ENCODE assay signal across 31 cellular contexts in genomic region chr6:25375125-25375524, GRCh38.
"Had no signal": no experiment of that assay in that cellular context is flagged by ENCODE, and none has a peak within 500 bp of the region (broad histone marks: within the 10 kb centered on the region; RNA-seq: fewer than 3 reads in every experiment).

No MANE protein-coding gene starts in this region.

- ATAC-seq: Panc1, Right ventricle myocardium inferior, SK-N-SH treated with all-trans-retinoic acid at 6 μM for 48 hours, T-cell had no signal

- H3K36me3 ChIP-seq: MG63, SJCRH30 had no signal

- H3K9me3 ChIP-seq: MG63, SJCRH30 had no signal

- H3K4me1 ChIP-seq: SJCRH30 had no signal

- H3K4me3 ChIP-seq: MG63, PC-9, SJCRH30, SK-N-MC had no signal

- DNase-seq: Kasumi-1, KG1, MG63, MV-4-11, NCI-H1092, NCI-H1105, NCI-H1417 treated with DMSO at 0.1 percent for 48 hours, NCI-H1436 treated with DMSO at 0.1 percent for 48 hours, NCI-H1694 treated with DMSO at 0.1 percent for 48 hours, NCI-H187 treated with DMSO at 0.1 percent for 48 hours, NCI-H2029, NCI-H2081, NCI-H2227 treated with DMSO at 0.1 percent for 48 hours, NCI-H345, NCI-H446, NCI-H510A treated with DMSO at 0.1 percent for 48 hours, NCI-H526, NCI-H69, NCI-H748 treated with DMSO at 0.1 percent for 48 hours, NCI-H82, PC-9, SHP77, SIG-M5, SJCRH30, T-cell had no signal

- H3K27me3 ChIP-seq: MG63, SJCRH30 had no signal

- H2AFZ ChIP-seq: PC-9 had no signal

- H3K4me2 ChIP-seq: PC-9 had no signal

- H3K27ac ChIP-seq: PC-9, RWPE1, SJCRH30, SK-N-MC had no signal

- H3K27ac Mint-ChIP-seq: T-cell had no signal

- FAIRE-seq: RCC 7860 had no signal

- H3K4me3 Mint-ChIP-seq: T-cell had no signal
